Comparison of ENCODE assay signal across 21 cellular contexts in genomic region chr1:78687914-78688313, GRCh38. TPM values are rescaled to one million over a fixed set of nuclear protein-coding genes. Genes with fewer than 3 reads are reported as not detected.
DNase-seq lines count a peak whose midpoint lies in the region; ATAC-seq, FAIRE-seq and TF ChIP-seq lines count a peak whose summit lies in the region.
"Had no signal": no experiment of that assay in that cellular context is flagged by ENCODE, and none has a peak within 500 bp of the region (broad histone marks: within the 10 kb centered on the region; RNA-seq: fewer than 3 reads in every experiment).

No MANE protein-coding gene starts in this region.

- H3K36me3 ChIP-seq in astrocyte (ENCODE audit: insufficient read depth, low read length) (no peaks in the 10 kb centered on the region), lower lobe of right lung (no peaks in the 10 kb centered on the region)
- H3K36me3 ChIP-seq: brain microvascular endothelial cell, left lung, upper lobe of right lung had no signal

- H3K27ac ChIP-seq in astrocyte (ENCODE audit: low read depth, low read length) (no peak overlapping the region), foreskin keratinocyte (no peak overlapping the region), lower lobe of right lung (no peak overlapping the region)
- H3K27ac ChIP-seq: brain microvascular endothelial cell, left lung, upper lobe of right lung had no signal

- H3K4me3 ChIP-seq in AG10803 (ENCODE audit: low read length) = no peak overlapping the region
- no peak overlapping the region for H3K4me3 ChIP-seq in astrocyte (ENCODE audit: insufficient read depth, low read depth, low read length)
- H3K4me3 ChIP-seq in lower lobe of right lung = no peak overlapping the region
- H3K4me3 ChIP-seq: left lung, upper lobe of right lung had no signal

- no peaks in the 10 kb centered on the region for H3K36me3 Mint-ChIP-seq in astrocyte (ENCODE audit: low read depth, unreplicated experiment)
- H3K36me3 Mint-ChIP-seq: CD14-positive monocyte, IgD-negative memory B cell had no signal

- H3K27me3 ChIP-seq in astrocyte (ENCODE audit: insufficient read depth, low read length) = no peaks in the 10 kb centered on the region
- H3K27me3 ChIP-seq in foreskin keratinocyte = no peaks in the 10 kb centered on the region
- H3K27me3 ChIP-seq in lower lobe of right lung (ENCODE audit: low read depth) = no peaks in the 10 kb centered on the region
- H3K27me3 ChIP-seq: brain microvascular endothelial cell, left lung, upper lobe of right lung had no signal

- no peak overlapping the region for H3K9ac ChIP-seq in astrocyte (ENCODE audit: low read length)

- H3K9me3 ChIP-seq in astrocyte (ENCODE audit: insufficient read depth, low read depth, low read length) (no peaks in the 10 kb centered on the region), lower lobe of right lung (no peaks in the 10 kb centered on the region)
- H3K9me3 ChIP-seq: left lung, upper lobe of right lung had no signal

- DNase-seq in AG10803 (ENCODE audit: low read depth) = peak; percentile 29
- DNase-seq in astrocyte (ENCODE audit: low read depth) = peak; percentile 16
- peak; percentile 42 to 60 for DNase-seq in foreskin keratinocyte
- no peak for DNase-seq in NOMO-1 treated with DMSO at 0.1 percent for 48 hours (lab: John Stamatoyannopoulos, UW; ENCODE audit: unreplicated experiment)
- no peak for DNase-seq in activated naive CD4-positive, alpha-beta T cell treated with Interleukin-2 at 50 U/mL for 16 hours
- DNase-seq in lower lobe of right lung = no peak
- DNase-seq: activated naive CD4-positive, alpha-beta T cell treated with anti-CD3 and anti-CD28 coated beads, Interleukin-2, amount 50 U/mL, for 16 hours; activated T-cell treated with anti-CD3 and anti-CD28 coated beads for 4 hours; brain microvascular endothelial cell; left lung; NCI-H2107; NCI-H526; right cardiac atrium; upper lobe of right lung had no signal

- H3K79me2 ChIP-seq in astrocyte (ENCODE audit: insufficient read depth, low read length) = no peaks in the 10 kb centered on the region

- H3K27me3 Mint-ChIP-seq in astrocyte (ENCODE audit: low read depth, unreplicated experiment) = no peaks in the 10 kb centered on the region

- no peak overlapping the region for H3K4me3 Mint-ChIP-seq in astrocyte (ENCODE audit: unreplicated experiment)
- H3K4me3 Mint-ChIP-seq: CD14-positive monocyte; IgD-negative memory B cell; stimulated activated naive CD8-positive, alpha-beta T cell treated with anti-CD3 and anti-CD28 coated beads, Interleukin-15, Interleukin-2, amounts not matched to agents 100 ng/mL and 50 ng/mL, for 24 hours had no signal

- H3K4me1 ChIP-seq in astrocyte (ENCODE audit: insufficient read depth, low read length) (peaks cover 14% of the 10 kb centered on the region), foreskin keratinocyte (peaks cover 29% of the 10 kb centered on the region), lower lobe of right lung (no peaks in the 10 kb centered on the region)
- H3K4me1 ChIP-seq: left lung, upper lobe of right lung had no signal

- H3K4me1 Mint-ChIP-seq in astrocyte (ENCODE audit: low read depth, unreplicated experiment) = peaks cover 22% of the 10 kb centered on the region
- H3K4me1 Mint-ChIP-seq: CD14-positive monocyte had no signal

- no peak overlapping the region for H3K27ac Mint-ChIP-seq in astrocyte (ENCODE audit: unreplicated experiment)
- H3K27ac Mint-ChIP-seq: CD14-positive monocyte; IgD-negative memory B cell; stimulated activated naive CD8-positive, alpha-beta T cell treated with anti-CD3 and anti-CD28 coated beads, Interleukin-15, Interleukin-2, amounts not matched to agents 100 ng/mL and 50 ng/mL, for 24 hours had no signal

- intact Hi-C loops in lower lobe of right lung (cut with DNase I) = no loop called here

- peaks cover 3% of the 10 kb centered on the region for H3K9me3 Mint-ChIP-seq in astrocyte (ENCODE audit: unreplicated experiment)
- H3K9me3 Mint-ChIP-seq: IgD-negative memory B cell; stimulated activated naive CD8-positive, alpha-beta T cell treated with anti-CD3 and anti-CD28 coated beads, Interleukin-15, Interleukin-2, amounts not matched to agents 100 ng/mL and 50 ng/mL, for 24 hours had no signal

- no peak for FAIRE-seq in astrocyte (lab: Jason Lieb, UNC)
- FAIRE-seq: A204.1, GM19239 had no signal

- H3K4me2 ChIP-seq in astrocyte (ENCODE audit: low read length) = peak overlapping the region; percentile 30

- H2AFZ ChIP-seq in astrocyte (ENCODE audit: low read depth, low read length) = no peak overlapping the region

- no peaks in the 10 kb centered on the region for H4K20me1 ChIP-seq in astrocyte (ENCODE audit: insufficient read depth, low read length)

- ATAC-seq in HG03175 (IDR thresholded peaks at IDR 0.05; ENCODE audit: unreplicated experiment) (peak; percentile 56), foreskin keratinocyte (peak; percentile 15), lower lobe of right lung (no peak), HG02885 (IDR thresholded peaks at IDR 0.05; ENCODE audit: poor library complexity, unreplicated experiment) (no peak)
- ATAC-seq: left lung, right cardiac atrium, upper lobe of right lung had no signal

- TF ChIP-seq CTCF in AG10803 (conservative IDR thresholded peaks at IDR 0.05; ENCODE audit: low read length) = no peak
- TF ChIP-seq CTCF in astrocyte (IDR thresholded peaks at IDR 0.05; ENCODE audit: insufficient read depth, low read depth, low read length) = no peak
- no peak for TF ChIP-seq CTCF in foreskin keratinocyte (conservative IDR thresholded peaks at IDR 0.05)
- TF ChIP-seq CTCF in lower lobe of right lung (IDR thresholded peaks at IDR 0.05) = no peak

RNA-seq across cellular contexts. Expression of gene IFI44, which starts 38.3 kb away (rescaled TPM):
- 144 and 176 TPM in 2 replicates for total RNA-seq in astrocyte
- 55.2 and 78.8 TPM in 2 replicates for total RNA-seq in foreskin keratinocyte
- 48.5 and 57.7 TPM in 2 replicates for polyA plus RNA-seq in foreskin keratinocyte
- total RNA-seq in lower lobe of right lung = 80.5 TPM

Comparison
In these comparisons a context has a peak if more than half of its experiments do, and no peak if none do; other contexts are left out.
1. DNase-seq: peak in AG10803 (single experiment), astrocyte (single experiment) and foreskin keratinocyte (2 of 2); none in NOMO-1 treated with DMSO at 0.1 percent for 48 hours (single experiment), activated naive CD4-positive, alpha-beta T cell treated with Interleukin-2 at 50 U/mL for 16 hours (single experiment) and lower lobe of right lung (single experiment).
2. ATAC-seq: peak in HG03175 (single experiment) and foreskin keratinocyte (single experiment); none in lower lobe of right lung (0 of 2) and HG02885 (single experiment).